ENCODE assay signal across 23 cellular contexts in genomic region chr20:53164072-53164471, GRCh38.
"Had no signal": no experiment of that assay in that cellular context is flagged by ENCODE, and none has a peak within 500 bp of the region (broad histone marks: within the 10 kb centered on the region; RNA-seq: fewer than 3 reads in every experiment).

No MANE protein-coding gene starts in this region.

- H3K27ac ChIP-seq: colonic mucosa, epithelial cell of prostate, esophagus squamous epithelium, gastrocnemius medialis, heart right ventricle, left ventricle myocardium inferior, lower lobe of right lung had no signal

- H3K36me3 ChIP-seq: colonic mucosa, esophagus squamous epithelium, gastrocnemius medialis, heart right ventricle, left ventricle myocardium inferior, lower lobe of right lung had no signal

- FAIRE-seq: endometrium, islet of Langerhans, keratinocyte had no signal

- H3K4me1 ChIP-seq: colonic mucosa, gastrocnemius medialis, left ventricle myocardium inferior, lower lobe of right lung had no signal

- H3K4me3 ChIP-seq: colonic mucosa, esophagus squamous epithelium, gastrocnemius medialis, heart right ventricle, left ventricle myocardium inferior, lower lobe of right lung had no signal

- H3K27me3 ChIP-seq: colonic mucosa, esophagus squamous epithelium, gastrocnemius medialis had no signal

- H3K9me3 ChIP-seq: colonic mucosa, esophagus squamous epithelium, gastrocnemius medialis, heart right ventricle, left ventricle myocardium inferior, lower lobe of right lung had no signal

- DNase-seq: colonic mucosa; cortex of kidney; effector CD8-positive, alpha-beta T cell; effector memory CD8-positive, alpha-beta T cell; endodermal cell; esophagus squamous epithelium; foreskin fibroblast; foreskin melanocyte; gastrocnemius medialis; glutamatergic neuron; head of caudate nucleus; hippocampal formation; left ventricle myocardium inferior; lower lobe of right lung; mesendoderm; midbrain; naive thymus-derived CD4-positive, alpha-beta T cell had no signal

- ATAC-seq: effector memory CD8-positive, alpha-beta T cell; esophagus mucosa; gastrocnemius medialis; lower lobe of right lung; naive thymus-derived CD4-positive, alpha-beta T cell had no signal
